8 cellular contexts compared by ENCODE assay signal in genomic region chr3:107660316-107660976, GRCh38.
DNase-seq lines count a peak whose midpoint lies in the region; ATAC-seq and TF ChIP-seq lines count a peak whose summit lies in the region.

No MANE protein-coding gene starts in this region.

- no peak for TF ChIP-seq POLR2A in suprapubic skin (IDR thresholded peaks at IDR 0.05)

- no peaks in the 10 kb centered on the region for H3K9me3 ChIP-seq in suprapubic skin

- peak; percentile 56 for DNase-seq in Ammon's horn (ENCODE audit: low spot score)
- peak; percentile 73 for DNase-seq in HCEC 1CT
- peak; percentile 6 for DNase-seq in RPMI8226
- DNase-seq in fibroblast of the aortic adventitia (ENCODE audit: low read depth): peak; percentile 82
- no peak for DNase-seq in suprapubic skin (ENCODE audit: low spot score in 2 of 2)
- DNase-seq in stimulated activated CD4-positive, alpha-beta T cell treated with anti-CD3 and anti-CD28 coated beads, Interleukin-12 subunit alpha, Interleukin-12 subunit beta, amount 100 ng/mL, for 4 hours: no peak
- DNase-seq in UCSD-AML1 (lab: John Stamatoyannopoulos, UW; ENCODE audit: unreplicated experiment): no peak

- TF ChIP-seq CTCF in fibroblast of the aortic adventitia (IDR thresholded peaks at IDR 0.05; ENCODE audit: insufficient read depth, low read length) (peak; percentile 71), suprapubic skin (IDR thresholded peaks at IDR 0.05) (peak; percentile 24 to 32)

- no peak for TF ChIP-seq EP300 in suprapubic skin (IDR thresholded peaks at IDR 0.05)

- ATAC-seq in HG03521 (IDR thresholded peaks at IDR 0.05; ENCODE audit: unreplicated experiment): no peak

- H3K36me3 ChIP-seq in suprapubic skin: no peaks in the 10 kb centered on the region

- no peak overlapping the region for H3K4me3 ChIP-seq in fibroblast of the aortic adventitia (ENCODE audit: low read depth, low read length)
- no peak overlapping the region for H3K4me3 ChIP-seq in suprapubic skin

- WGBS in suprapubic skin: 67% methylated on average over 3 of the region's 3 CpGs

- H3K27ac ChIP-seq in suprapubic skin: no peak overlapping the region

- peaks cover 16% of the 10 kb centered on the region for H3K4me1 ChIP-seq in suprapubic skin

- H3K27me3 ChIP-seq in suprapubic skin: no peaks in the 10 kb centered on the region

Comparison
In these comparisons a context has a peak if more than half of its experiments do, and no peak if none do; other contexts are left out.
1. DNase-seq: peak in Ammon's horn (single experiment), HCEC 1CT (single experiment), RPMI8226 (single experiment) and fibroblast of the aortic adventitia (single experiment); none in suprapubic skin (0 of 2), stimulated activated CD4-positive, alpha-beta T cell treated with anti-CD3 and anti-CD28 coated beads, Interleukin-12 subunit alpha, Interleukin-12 subunit beta, amount 100 ng/mL, for 4 hours (single experiment) and UCSD-AML1 (single experiment).